Comparison of ENCODE assay signal across 17 cellular contexts in genomic region chr11:17752144-17752543, GRCh38. TPM values are rescaled to one million over a fixed set of nuclear protein-coding genes. Genes with fewer than 3 reads are reported as not detected.
"Had no signal": no experiment of that assay in that cellular context is flagged by ENCODE, and none has a peak within 500 bp of the region (broad histone marks: within the 10 kb centered on the region; RNA-seq: fewer than 3 reads in every experiment).

No MANE protein-coding gene starts in this region.

- H3K27ac ChIP-seq: body of pancreas, coronary artery, thyroid gland had no signal

- DNase-seq: activated CD4-positive, alpha-beta memory T cell treated with anti-CD3 and anti-CD28 coated beads for 36 hours; activated CD4-positive, alpha-beta T cell treated with anti-CD3 and anti-CD28 coated beads for 4 hours; activated naive CD4-positive, alpha-beta T cell treated with Interleukin-2 at 50 U/mL for 16 hours; activated T-cell treated with anti-CD3 and anti-CD28 coated beads for 4 hours; body of pancreas; central memory CD4-positive, alpha-beta T cell; effector CD4-positive, alpha-beta T cell; gastrocnemius medialis; stimulated activated CD4-positive, alpha-beta T cell treated with anti-CD3 and anti-CD28 coated beads, Interleukin-2, amount 100 ng/mL, for 24 hours; stimulated activated naive CD4-positive, alpha-beta T cell treated with Interleukin-2 at 50 U/mL for 16 hours; thyroid gland had no signal

- H3K36me3 ChIP-seq: gastrocnemius medialis, thyroid gland had no signal

- ATAC-seq: body of pancreas; gastrocnemius medialis; natural killer cell treated with Interleukin-12 subunit alpha and Interleukin-12 subunit beta and Interleukin-15 and Interleukin-18, amount 100 ng/mL, for 72 hours; WTC11 had no signal

- H3K9me3 ChIP-seq: body of pancreas, gastrocnemius medialis, thyroid gland had no signal

- H3K27me3 ChIP-seq: body of pancreas, gastrocnemius medialis, thyroid gland had no signal

- H3K4me1 ChIP-seq: body of pancreas, thyroid gland had no signal

- H3K4me3 ChIP-seq: body of pancreas, coronary artery, gastrocnemius medialis, lung, thyroid gland had no signal

RNA-seq across cellular contexts. Expression of gene KCNC1, which starts 17.6 kb away (rescaled TPM):
- total RNA-seq: activated CD4-positive, alpha-beta memory T cell treated with anti-CD3 and anti-CD28 coated beads for 36 hours; lung; natural killer cell treated with Interleukin-12 subunit alpha and Interleukin-12 subunit beta and Interleukin-15 and Interleukin-18, amount 100 ng/mL, for 72 hours; subcutaneous adipose tissue had no signal

RNA-seq across cellular contexts. Expression of gene MYOD1, which starts 32.8 kb away (rescaled TPM):
- total RNA-seq: activated CD4-positive, alpha-beta memory T cell treated with anti-CD3 and anti-CD28 coated beads for 36 hours; body of pancreas; lung; natural killer cell treated with Interleukin-12 subunit alpha and Interleukin-12 subunit beta and Interleukin-15 and Interleukin-18, amount 100 ng/mL, for 72 hours; progenitor cell of endocrine pancreas; subcutaneous adipose tissue; thyroid gland; WTC11 had no signal
